Comparison of ENCODE assay signal across 14 cellular contexts in the genomic region with DNA sequence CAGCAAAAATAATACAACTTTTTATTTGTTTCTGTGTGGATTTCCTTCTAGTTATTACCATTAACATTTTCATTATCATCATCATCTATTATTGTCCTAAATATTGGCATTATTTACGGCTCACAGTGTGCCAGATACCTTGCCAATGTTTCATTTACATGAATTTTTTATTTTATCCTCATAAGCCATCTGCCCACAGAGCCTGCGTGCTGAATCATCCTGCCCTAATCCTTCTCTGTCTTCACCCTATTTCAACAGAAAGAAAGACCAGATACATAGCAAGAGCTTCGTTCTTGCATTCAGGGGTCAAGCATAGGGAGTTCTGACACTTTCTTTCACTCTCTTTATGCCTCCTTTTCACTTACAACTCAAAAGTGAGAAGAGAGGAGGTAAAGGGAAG.
DNase-seq lines count a peak whose midpoint lies in the region; ATAC-seq lines count a peak whose summit lies in the region.
"Had no signal": no experiment of that assay in that cellular context is flagged by ENCODE, and none has a peak within 500 bp of the region (broad histone marks: within the 10 kb centered on the region; RNA-seq: fewer than 3 reads in every experiment).

No MANE protein-coding gene starts in this region.

- peaks cover 7% of the 10 kb centered on the region for H3K27me3 Mint-ChIP-seq in activated naive CD4-positive, alpha-beta T cell treated with anti-CD3 and anti-CD28 coated beads for 36 hours (ENCODE audit: low read depth)

- DNase-seq in Daoy (ENCODE audit: low read depth) (peak; percentile 35), NCI-H69 (lab: John Stamatoyannopoulos, UW) (peak; percentile 59), dedifferentiated amniotic fluid mesenchymal stem cell (ENCODE audit: extremely low spot score) (peak; percentile 32)
- DNase-seq in activated naive CD4-positive, alpha-beta T cell treated with Interleukin-2 at 50 U/mL for 16 hours = no peak
- no peak for DNase-seq in activated naive CD4-positive, alpha-beta T cell treated with anti-CD3 and anti-CD28 coated beads for 36 hours
- DNase-seq: left cardiac atrium, NCI-H774, occipital lobe had no signal

- H3K36me3 Mint-ChIP-seq in activated naive CD4-positive, alpha-beta T cell treated with anti-CD3 and anti-CD28 coated beads for 36 hours (ENCODE audit: low read depth) = no peaks in the 10 kb centered on the region

- peaks cover 3% of the 10 kb centered on the region for H3K4me1 Mint-ChIP-seq in activated naive CD4-positive, alpha-beta T cell treated with anti-CD3 and anti-CD28 coated beads for 36 hours (ENCODE audit: low read depth)

- no peak overlapping the region for H3K4me3 Mint-ChIP-seq in activated naive CD4-positive, alpha-beta T cell treated with anti-CD3 and anti-CD28 coated beads for 36 hours
- H3K4me3 Mint-ChIP-seq: T-helper 1 cell treated with Interleukin-12 subunit alpha and Interleukin-12 subunit beta and Interleukin-4 antibody, amounts not matched to agents 30 μg/mL and 1 μg/mL, for 36 hours had no signal

- no peaks in the 10 kb centered on the region for H3K9me3 ChIP-seq in muscle layer of duodenum (ENCODE audit: control insufficient read depth in 1 of 2, low read length in 2 of 2)

- peak overlapping the region; percentile 77 for H3K27ac ChIP-seq in muscle layer of duodenum (ENCODE audit: low read length)

- no peaks in the 10 kb centered on the region for H3K4me1 ChIP-seq in muscle layer of duodenum (ENCODE audit: control insufficient read depth in 1 of 2, insufficient read depth in 2 of 2, low read length in 2 of 2)

- no peak for ATAC-seq in GM18861 (IDR thresholded peaks at IDR 0.05; ENCODE audit: unreplicated experiment)
- ATAC-seq in HG03571 (IDR thresholded peaks at IDR 0.05; ENCODE audit: unreplicated experiment) = no peak
- ATAC-seq: esophagus mucosa, HCT116 had no signal

- intact Hi-C loops in activated naive CD4-positive, alpha-beta T cell treated with anti-CD3 and anti-CD28 coated beads for 36 hours (cut with micrococcal nuclease) = no loop called here

- no peaks in the 10 kb centered on the region for H3K27me3 ChIP-seq in muscle layer of duodenum (ENCODE audit: low read depth, low read length)

- no peak overlapping the region for H3K27ac Mint-ChIP-seq in activated naive CD4-positive, alpha-beta T cell treated with anti-CD3 and anti-CD28 coated beads for 36 hours
- H3K27ac Mint-ChIP-seq: T-helper 1 cell treated with Interleukin-12 subunit alpha and Interleukin-12 subunit beta and Interleukin-4 antibody, amounts not matched to agents 30 μg/mL and 1 μg/mL, for 36 hours had no signal

- CTCF ChIA-PET in activated naive CD4-positive, alpha-beta T cell treated with anti-CD3 and anti-CD28 coated beads for 36 hours (lab: Charles Lee) = no interaction called here

- H3K9me3 Mint-ChIP-seq in activated naive CD4-positive, alpha-beta T cell treated with anti-CD3 and anti-CD28 coated beads for 36 hours = no peaks in the 10 kb centered on the region
- H3K9me3 Mint-ChIP-seq: T-helper 1 cell treated with Interleukin-12 subunit alpha and Interleukin-12 subunit beta and Interleukin-4 antibody, amounts not matched to agents 30 μg/mL and 1 μg/mL, for 36 hours had no signal

- H3K36me3 ChIP-seq in muscle layer of duodenum (ENCODE audit: control insufficient read depth in 1 of 2, insufficient read depth in 2 of 2, low read length in 2 of 2) = no peaks in the 10 kb centered on the region

- peak overlapping the region; percentile 23 to 59 for H3K4me3 ChIP-seq in muscle layer of duodenum (ENCODE audit: low read depth in 1 of 2, low read length in 2 of 2)

Comparison
In these comparisons a context has a peak if more than half of its experiments do, and no peak if none do; other contexts are left out.
1. DNase-seq: peak in Daoy (single experiment), NCI-H69 (single experiment) and dedifferentiated amniotic fluid mesenchymal stem cell (single experiment); none in activated naive CD4-positive, alpha-beta T cell treated with Interleukin-2 at 50 U/mL for 16 hours (single experiment) and activated naive CD4-positive, alpha-beta T cell treated with anti-CD3 and anti-CD28 coated beads for 36 hours (single experiment).